16 cellular contexts compared by ENCODE assay signal in the genomic region with DNA sequence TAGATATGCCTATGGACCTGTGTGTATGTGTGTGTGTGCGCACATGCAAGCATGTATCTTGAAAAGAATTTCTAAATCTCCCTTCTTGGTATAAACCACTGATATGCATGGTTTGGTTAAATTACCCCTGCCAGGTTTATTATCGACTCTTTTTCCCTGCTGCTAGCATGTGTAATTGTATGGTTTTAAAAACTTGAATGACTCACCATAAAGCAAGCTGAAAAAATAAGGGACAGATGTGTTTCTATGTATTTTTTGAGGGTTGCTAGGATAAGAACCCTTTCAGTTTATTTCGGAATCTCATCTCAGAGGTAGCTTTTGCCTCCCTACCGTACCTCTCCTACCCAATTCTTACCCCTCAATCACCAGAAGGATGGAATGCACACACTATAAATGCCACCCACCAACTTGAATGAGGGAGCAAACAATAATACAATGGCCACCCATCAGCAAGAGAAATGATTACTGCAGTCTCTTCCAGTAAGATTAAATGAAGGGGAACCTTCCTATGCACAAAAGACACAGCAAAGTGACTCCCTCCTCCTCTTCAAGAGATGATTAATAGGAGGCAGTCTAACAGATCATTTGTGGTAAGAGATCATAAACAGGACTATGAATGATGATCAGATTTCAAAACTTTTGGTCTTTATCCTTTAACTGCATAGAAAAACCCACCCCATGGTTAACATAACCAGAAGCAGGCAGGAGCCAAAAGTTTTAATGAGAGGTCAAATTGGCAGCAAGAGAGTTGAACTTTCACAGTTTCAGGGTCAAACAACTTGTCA.
A peak's percentile ranks its signal among the peaks of the same experiment; 100 is the strongest.
DNase-seq lines count a peak whose midpoint lies in the region; ATAC-seq and TF ChIP-seq lines count a peak whose summit lies in the region.
"Had no signal": no experiment of that assay in that cellular context is flagged by ENCODE, and none has a peak within 500 bp of the region (broad histone marks: within the 10 kb centered on the region; RNA-seq: fewer than 3 reads in every experiment).

No MANE protein-coding gene starts in this region.

- no peaks in the 10 kb centered on the region for H3K36me3 Mint-ChIP-seq in immature natural killer cell
- H3K36me3 Mint-ChIP-seq: natural killer cell; stimulated activated effector memory CD8-positive, alpha-beta T cell treated with anti-CD3 and anti-CD28 coated beads, Interleukin-12 subunit alpha, Interleukin-12 subunit beta, amount 100 ng/mL, for 72 hours had no signal

- in situ Hi-C loops in astrocyte of the cerebellum (cut with HindIII; ENCODE audit: low sequenced_read_pairs): no loop called here

- H3K27ac Mint-ChIP-seq in immature natural killer cell: no peak overlapping the region
- H3K27ac Mint-ChIP-seq: natural killer cell; stimulated activated effector memory CD8-positive, alpha-beta T cell treated with anti-CD3 and anti-CD28 coated beads, Interleukin-12 subunit alpha, Interleukin-12 subunit beta, amount 100 ng/mL, for 72 hours had no signal

- H3K9me3 Mint-ChIP-seq in immature natural killer cell: peaks cover 0 to 10% (median 1%) of the 10 kb centered on the region in 6 donors
- H3K9me3 Mint-ChIP-seq: H9 had no signal

- ATAC-seq in HG02981 (IDR thresholded peaks at IDR 0.05; ENCODE audit: unreplicated experiment) (no peak), HG03135 (IDR thresholded peaks at IDR 0.05; ENCODE audit: unreplicated experiment) (no peak)
- ATAC-seq: left ventricle myocardium superior; natural killer cell; right lobe of liver; stimulated activated effector memory CD8-positive, alpha-beta T cell treated with anti-CD3 and anti-CD28 coated beads, Interleukin-12 subunit alpha, Interleukin-12 subunit beta, amount 100 ng/mL, for 72 hours had no signal

- H3K4me1 Mint-ChIP-seq in immature natural killer cell: no peaks in the 10 kb centered on the region
- H3K4me1 Mint-ChIP-seq: natural killer cell; stimulated activated effector memory CD8-positive, alpha-beta T cell treated with anti-CD3 and anti-CD28 coated beads, Interleukin-12 subunit alpha, Interleukin-12 subunit beta, amount 100 ng/mL, for 72 hours had no signal

- H3K4me3 Mint-ChIP-seq in immature natural killer cell: no peak overlapping the region
- H3K4me3 Mint-ChIP-seq: H9; natural killer cell; stimulated activated effector memory CD8-positive, alpha-beta T cell treated with anti-CD3 and anti-CD28 coated beads, Interleukin-12 subunit alpha, Interleukin-12 subunit beta, amount 100 ng/mL, for 72 hours had no signal

- TF ChIP-seq CTCF in astrocyte of the cerebellum (IDR thresholded peaks at IDR 0.05; ENCODE audit: low read depth, low read length, missing control alignments): no peak

- H3K4me3 ChIP-seq in astrocyte of the cerebellum (ENCODE audit: low read depth, low read length): no peak overlapping the region
- H3K4me3 ChIP-seq: hepatocyte, right lobe of liver had no signal

- H3K27me3 Mint-ChIP-seq in immature natural killer cell (ENCODE audit: low read depth in 3 of 3): peaks cover 0 to 2% (median 0%) of the 10 kb centered on the region in 3 donors

- DNase-seq in EL: peak; percentile 37
- DNase-seq in NCI-H146 (lab: John Stamatoyannopoulos, UW): peak; percentile 49
- peak; percentile 81 for DNase-seq in astrocyte of the cerebellum (ENCODE audit: low read depth)
- DNase-seq in myocyte (ENCODE audit: low read depth): peak; percentile 18
- DNase-seq in cerebellum (ENCODE audit: low spot score): no peak
- no peak for DNase-seq in immature natural killer cell
- DNase-seq: H9; left ventricle myocardium superior; natural killer cell; NCI-H82; right lobe of liver; stimulated activated CD4-positive, alpha-beta T cell treated with anti-CD3 and anti-CD28 coated beads, Interleukin-4, amount 100 ng/mL, for 24 hours had no signal

Comparison
In these comparisons a context has a peak if more than half of its experiments do, and no peak if none do; other contexts are left out.
1. DNase-seq: peak in EL (single experiment), NCI-H146 (single experiment), astrocyte of the cerebellum (single experiment) and myocyte (single experiment); none in cerebellum (single experiment) and immature natural killer cell (0 of 3).